Comparison of ENCODE assay signal across 15 cellular contexts in genomic region chr16:67490330-67491096, GRCh38. TPM values are rescaled to one million over a fixed set of nuclear protein-coding genes. Genes with fewer than 3 reads are reported as not detected.
A peak's percentile ranks its signal among the peaks of the same experiment; 100 is the strongest.
DNase-seq lines count a peak whose midpoint lies in the region; ATAC-seq and TF ChIP-seq lines count a peak whose summit lies in the region.
"Had no signal": no experiment of that assay in that cellular context is flagged by ENCODE, and none has a peak within 500 bp of the region (broad histone marks: within the 10 kb centered on the region; RNA-seq: fewer than 3 reads in every experiment).

No MANE protein-coding gene starts in this region.

- intact Hi-C loops in lower leg skin (cut with DNase I; ENCODE audit: low total_unique reads) = no loop called here

- TF ChIP-seq POLR2A in lower leg skin (IDR thresholded peaks at IDR 0.05) = no peak

- WGBS in lower leg skin, 2 donors = 86 to 89% methylated on average over 9 of the region's 9 CpGs

- TF ChIP-seq CTCF in fibroblast of the aortic adventitia (IDR thresholded peaks at IDR 0.05; ENCODE audit: insufficient read depth, low read length) = no peak
- no peak for TF ChIP-seq CTCF in lower leg skin (IDR thresholded peaks at IDR 0.05)

- no peaks in the 10 kb centered on the region for H3K9me3 Mint-ChIP-seq in T-helper 2 cell treated with Interferon-gamma antibody and Interleukin-4, amounts not matched to agents 5 μg/mL and 100 μg/mL, for 36 hours
- H3K9me3 Mint-ChIP-seq in stimulated activated naive B cell treated with anti-CD40 and anti-IgM and Interleukin-4, amounts not matched to agents 10 μg/mL and 1 μg/mL and 100 μg/mL, for 72 hours = peaks cover 0 to 2% of the 10 kb centered on the region in 2 donors

- ATAC-seq in stimulated activated naive B cell treated with anti-CD40 and anti-IgM and Interleukin-4, amounts not matched to agents 10 μg/mL and 1 μg/mL and 100 μg/mL, for 72 hours (replicated peaks) = no peak
- ATAC-seq: activated CD4-positive, alpha-beta T cell treated with anti-CD3 and anti-CD28 coated beads for 36 hours had no signal

- no peak for DNase-seq in T-helper 2 cell treated with Interferon-gamma antibody and Interleukin-4, amounts not matched to agents 5 μg/mL and 100 μg/mL, for 36 hours (ENCODE audit: low spot score)
- DNase-seq in T-helper 2 cell (no peak), SKM-1 treated with dmso at 0.1 percent for 144 hours (lab: John Stamatoyannopoulos, UW; ENCODE audit: unreplicated experiment) (peak; percentile 73), fibroblast of the aortic adventitia (ENCODE audit: low read depth) (peak; percentile 82), cerebellar cortex (ENCODE audit: low spot score) (no peak), lower leg skin (ENCODE audit: low spot score in 2 of 2) (no peak)
- no peak for DNase-seq in stimulated activated naive B cell treated with anti-CD40 and anti-IgM and Interleukin-4, amounts not matched to agents 10 μg/mL and 1 μg/mL and 100 μg/mL, for 72 hours
- no peak for DNase-seq in activated CD4-positive, alpha-beta T cell treated with anti-CD3 and anti-CD28 coated beads for 48 hours
- DNase-seq: 8988T; activated CD4-positive, alpha-beta T cell treated with anti-CD3 and anti-CD28 coated beads for 36 hours; activated effector memory CD4-positive, alpha-beta T cell treated with anti-CD3 and anti-CD28 coated beads, Interleukin-2, amount 50 U/mL, for 16 hours; cortex of kidney; NCI-H510A; SHP77 had no signal

- H3K4me3 ChIP-seq in fibroblast of the aortic adventitia (ENCODE audit: low read depth, low read length) (no peak overlapping the region), lower leg skin (ENCODE audit: low read depth, poor library complexity, severe bottlenecking) (no peak overlapping the region)
- H3K4me3 ChIP-seq: suprapubic skin had no signal

- H3K4me3 Mint-ChIP-seq in T-helper 2 cell treated with Interferon-gamma antibody and Interleukin-4, amounts not matched to agents 5 μg/mL and 100 μg/mL, for 36 hours = no peak overlapping the region
- no peak overlapping the region for H3K4me3 Mint-ChIP-seq in stimulated activated naive B cell treated with anti-CD40 and anti-IgM and Interleukin-4, amounts not matched to agents 10 μg/mL and 1 μg/mL and 100 μg/mL, for 72 hours
- H3K4me3 Mint-ChIP-seq: activated CD4-positive, alpha-beta T cell treated with anti-CD3 and anti-CD28 coated beads for 36 hours had no signal

- peaks cover 14% of the 10 kb centered on the region for H3K36me3 Mint-ChIP-seq in T-helper 2 cell treated with Interferon-gamma antibody and Interleukin-4, amounts not matched to agents 5 μg/mL and 100 μg/mL, for 36 hours (ENCODE audit: low read depth)
- peaks cover 7 to 10% of the 10 kb centered on the region in 2 donors for H3K36me3 Mint-ChIP-seq in stimulated activated naive B cell treated with anti-CD40 and anti-IgM and Interleukin-4, amounts not matched to agents 10 μg/mL and 1 μg/mL and 100 μg/mL, for 72 hours

- H3K27me3 Mint-ChIP-seq in T-helper 2 cell treated with Interferon-gamma antibody and Interleukin-4, amounts not matched to agents 5 μg/mL and 100 μg/mL, for 36 hours (ENCODE audit: low read depth) = no peaks in the 10 kb centered on the region
- no peaks in the 10 kb centered on the region for H3K27me3 Mint-ChIP-seq in stimulated activated naive B cell treated with anti-CD40 and anti-IgM and Interleukin-4, amounts not matched to agents 10 μg/mL and 1 μg/mL and 100 μg/mL, for 72 hours
- H3K27me3 Mint-ChIP-seq: activated CD4-positive, alpha-beta T cell treated with anti-CD3 and anti-CD28 coated beads for 36 hours had no signal

- H3K4me1 Mint-ChIP-seq in T-helper 2 cell treated with Interferon-gamma antibody and Interleukin-4, amounts not matched to agents 5 μg/mL and 100 μg/mL, for 36 hours (ENCODE audit: low read depth) = peaks cover 3% of the 10 kb centered on the region
- peaks cover 48 to 85% of the 10 kb centered on the region in 2 donors for H3K4me1 Mint-ChIP-seq in stimulated activated naive B cell treated with anti-CD40 and anti-IgM and Interleukin-4, amounts not matched to agents 10 μg/mL and 1 μg/mL and 100 μg/mL, for 72 hours

- peak overlapping the region; percentile 57 for H3K27ac Mint-ChIP-seq in T-helper 2 cell treated with Interferon-gamma antibody and Interleukin-4, amounts not matched to agents 5 μg/mL and 100 μg/mL, for 36 hours
- H3K27ac Mint-ChIP-seq in stimulated activated naive B cell treated with anti-CD40 and anti-IgM and Interleukin-4, amounts not matched to agents 10 μg/mL and 1 μg/mL and 100 μg/mL, for 72 hours = peak overlapping the region; percentile 72

RNA-seq across cellular contexts. Expression of gene AGRP, which starts 7.2 kb away (rescaled TPM):
- not detected in 2 replicates for total RNA-seq in fibroblast of the aortic adventitia (ENCODE audit: low replicate concordance)
- not detected for total RNA-seq in lower leg skin
- total RNA-seq: activated CD4-positive, alpha-beta T cell treated with anti-CD3 and anti-CD28 coated beads for 36 hours; suprapubic skin had no signal

RNA-seq across cellular contexts. Expression of gene ATP6V0D1, which starts 9.6 kb away (rescaled TPM):
- total RNA-seq in fibroblast of the aortic adventitia (ENCODE audit: low replicate concordance) = 47.8 and 114 TPM in 2 replicates
- 100 to 1,000 TPM; 114 to 141 (median 131) TPM for total RNA-seq in lower leg skin

RNA-seq across cellular contexts. Expression of gene RIPOR1, which starts 38.1 kb away (rescaled TPM):
- total RNA-seq in fibroblast of the aortic adventitia (ENCODE audit: low replicate concordance) = 29.3 and 64.7 TPM in 2 replicates
- 10 to 100 TPM; 19.3 to 28.6 (median 23.6) TPM for total RNA-seq in lower leg skin

RNA-seq across cellular contexts. Expression of gene HSD11B2, which starts 59.6 kb away (rescaled TPM):
- total RNA-seq in fibroblast of the aortic adventitia (ENCODE audit: low replicate concordance) (not detected in 2 replicates), lower leg skin (100 to 1,000 TPM in 1 of 4 donors, 10 to 100 TPM in 3; 63.2 to 121 (median 80.8) TPM)

Comparison
In these comparisons a context has a peak if more than half of its experiments do, and no peak if none do; other contexts are left out.
1. DNase-seq: peak in SKM-1 treated with dmso at 0.1 percent for 144 hours (single experiment) and fibroblast of the aortic adventitia (single experiment); none in T-helper 2 cell treated with Interferon-gamma antibody and Interleukin-4, amounts not matched to agents 5 μg/mL and 100 μg/mL, for 36 hours (single experiment), T-helper 2 cell (0 of 5), stimulated activated naive B cell treated with anti-CD40 and anti-IgM and Interleukin-4, amounts not matched to agents 10 μg/mL and 1 μg/mL and 100 μg/mL, for 72 hours (single experiment), activated CD4-positive, alpha-beta T cell treated with anti-CD3 and anti-CD28 coated beads for 48 hours (single experiment), cerebellar cortex (single experiment) and lower leg skin (0 of 2).